Comparison of ENCODE assay signal across 8 cellular contexts in the genomic region with DNA sequence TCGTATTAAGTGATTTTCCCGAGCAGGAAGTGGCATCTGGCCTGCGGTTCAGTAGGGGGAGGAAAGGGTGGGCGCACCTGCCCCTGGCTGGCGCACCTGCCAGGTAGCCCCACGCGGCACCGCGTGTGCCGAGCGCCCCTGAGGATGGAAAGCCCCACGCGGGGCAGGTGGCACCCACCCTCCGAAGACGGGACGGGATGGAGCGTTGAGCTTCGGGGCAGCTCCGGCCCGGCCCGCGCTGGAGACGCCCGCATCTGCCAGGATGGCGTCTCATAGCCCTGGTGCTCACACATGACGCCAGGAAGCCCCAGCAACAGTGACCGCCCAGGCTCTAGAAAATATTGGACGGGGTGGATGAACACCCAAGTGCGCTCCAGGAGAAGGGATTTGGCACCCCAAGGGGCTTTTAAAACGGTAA. TPM values are rescaled to one million over a fixed set of nuclear protein-coding genes. Genes with fewer than 3 reads are reported as not detected.
DNase-seq lines count a peak whose midpoint lies in the region; ATAC-seq, FAIRE-seq and TF ChIP-seq lines count a peak whose summit lies in the region.

No MANE protein-coding gene starts in this region.

- H3K27ac ChIP-seq in heart right ventricle = peak overlapping the region; percentile 90 to 98 (median 94)
- peak overlapping the region in 1 of 2 donors; percentile 90 for H3K27ac ChIP-seq in small intestine (ENCODE audit: low read depth in 1 of 2, low read length in 1 of 2)

- peaks cover 49% of the 10 kb centered on the region for H3K27me3 Mint-ChIP-seq in T-helper 1 cell treated with Interleukin-12 subunit alpha and Interleukin-12 subunit beta and Interleukin-4 antibody, amounts not matched to agents 30 μg/mL and 1 μg/mL, for 36 hours (ENCODE audit: low read depth)

- H3K27me3 ChIP-seq in heart right ventricle (peaks cover 0 to 83% (median 2%) of the 10 kb centered on the region in 7 donors), small intestine (ENCODE audit: control insufficient read depth in 2 of 2, insufficient read depth in 2 of 2, low read length in 2 of 2) (peaks cover 4 to 11% of the 10 kb centered on the region in 2 donors)

- no peaks in the 10 kb centered on the region for H3K36me3 Mint-ChIP-seq in T-helper 1 cell treated with Interleukin-12 subunit alpha and Interleukin-12 subunit beta and Interleukin-4 antibody, amounts not matched to agents 30 μg/mL and 1 μg/mL, for 36 hours (ENCODE audit: low read depth)

- peak in 6 of 8 donors; percentile 14 to 25 (median 18) for ATAC-seq in heart right ventricle
- no peak for ATAC-seq in GM19023 (IDR thresholded peaks at IDR 0.05; ENCODE audit: unreplicated experiment)

- no peaks in the 10 kb centered on the region for H3K9me3 ChIP-seq in heart right ventricle
- no peaks in the 10 kb centered on the region for H3K9me3 ChIP-seq in small intestine (ENCODE audit: control insufficient read depth, low read depth)

- DNase-seq in T-helper 1 cell (no peak), heart right ventricle (peak in 1 of 2 donors; percentile 49), small intestine (no peak), SIG-M5 treated with dmso at 0.1 percent for 504 hours (lab: John Stamatoyannopoulos, UW; ENCODE audit: unreplicated experiment) (no peak), GDM1 (lab: John Stamatoyannopoulos, UW) (no peak)
- peak; percentile 41 for DNase-seq in activated CD8-positive, alpha-beta memory T cell treated with anti-CD3 and anti-CD28 coated beads, Interleukin-2, amount 50 U/mL, for 4 hours

- H3K4me3 ChIP-seq in heart right ventricle (peak overlapping the region in 9 of 10 donors; percentile 28 to 65 (median 51)), small intestine (ENCODE audit: low read depth in 1 of 2, low read length in 2 of 2) (peak overlapping the region; percentile 13 to 41)

- H3K4me1 ChIP-seq in heart right ventricle = peaks cover 6 to 41% (median 28%) of the 10 kb centered on the region in 9 donors
- peaks cover 1 to 7% of the 10 kb centered on the region in 2 donors for H3K4me1 ChIP-seq in small intestine (ENCODE audit: control insufficient read depth in 2 of 2, insufficient read depth in 1 of 2, low read depth in 1 of 2, low read length in 1 of 2)

- peak overlapping the region; percentile 88 for H3K4me3 Mint-ChIP-seq in T-helper 1 cell treated with Interleukin-12 subunit alpha and Interleukin-12 subunit beta and Interleukin-4 antibody, amounts not matched to agents 30 μg/mL and 1 μg/mL, for 36 hours

- H3K36me3 ChIP-seq in heart right ventricle (no peaks in the 10 kb centered on the region), small intestine (ENCODE audit: control insufficient read depth in 2 of 2, insufficient read depth in 2 of 2, low read length in 2 of 2) (no peaks in the 10 kb centered on the region)

- H3K4me1 Mint-ChIP-seq in T-helper 1 cell treated with Interleukin-12 subunit alpha and Interleukin-12 subunit beta and Interleukin-4 antibody, amounts not matched to agents 30 μg/mL and 1 μg/mL, for 36 hours (ENCODE audit: low read depth) = peaks cover 8% of the 10 kb centered on the region

- no peak for FAIRE-seq in small intestine (lab: Jason Lieb, UNC)

- TF ChIP-seq CTCF in heart right ventricle (IDR thresholded peaks at IDR 0.05) = no peak

- H3K9me3 Mint-ChIP-seq in T-helper 1 cell treated with Interleukin-12 subunit alpha and Interleukin-12 subunit beta and Interleukin-4 antibody, amounts not matched to agents 30 μg/mL and 1 μg/mL, for 36 hours = no peaks in the 10 kb centered on the region

- intact Hi-C loops in heart right ventricle (cut with DNase I) = loop anchor here in 3 of 10 donors (2.0 to 10.0 kb wide), 3 partner anchors 114 to 562 kb away; a partner anchor contains a TSS

- no peak overlapping the region for H3K27ac Mint-ChIP-seq in T-helper 1 cell treated with Interleukin-12 subunit alpha and Interleukin-12 subunit beta and Interleukin-4 antibody, amounts not matched to agents 30 μg/mL and 1 μg/mL, for 36 hours

- 4 to 9% methylated on average over 30 of the region's 30 CpGs for WGBS in heart right ventricle, 2 donors
- 3 to 5% (median 3%) methylated on average over 20 to 30 of the region's 30 CpGs for WGBS in small intestine, 3 donors

RNA-seq across cellular contexts. Expression of a gene that starts 2.5 kb away (rescaled TPM):
- 10 to 100 TPM; 14.0 to 23.8 (median 19.0) TPM for total RNA-seq in heart right ventricle
- polyA plus RNA-seq in heart right ventricle (10 to 100 TPM in 1 of 2 donors, 1 to 10 TPM in 1; 6.3 to 12.0 TPM), small intestine (1 to 10 TPM in 2 of 3 donors, under 1 TPM in 1; 0.67 to 5.9 (median 2.2) TPM)
